1 cellular context compared by ENCODE assay signal in genomic region chr2:54557601-54558187, GRCh38.
A peak's percentile ranks its signal among the peaks of the same experiment; 100 is the strongest.
TF ChIP-seq lines count a peak whose summit lies in the region.

No MANE protein-coding gene starts in this region.

TF ChIP-seq in WTC11, 78 proteins besides CTCF, POLR2A, EP300 and RAD21 (continued from another document):
- TF ChIP-seq HMGXB4 (CRISPR knock-in tag; IDR thresholded peaks at IDR 0.05) (0 out of 2 replicates have a peak, but pooled peaks have one; percentile 42), MAX (CRISPR knock-in tag; IDR thresholded peaks at IDR 0.05) (peak; percentile 76)
